14 cellular contexts compared by ENCODE assay signal in genomic region chr12:113007166-113007565, GRCh38.
DNase-seq lines count a peak whose midpoint lies in the region; ATAC-seq, FAIRE-seq and TF ChIP-seq lines count a peak whose summit lies in the region.
"Had no signal": no experiment of that assay in that cellular context is flagged by ENCODE, and none has a peak within 500 bp of the region (broad histone marks: within the 10 kb centered on the region; RNA-seq: fewer than 3 reads in every experiment).

No MANE protein-coding gene starts in this region.

- no peak for TF ChIP-seq CTCF in epithelial cell of esophagus (IDR thresholded peaks at IDR 0.05; ENCODE audit: insufficient read depth, low read depth, low read length, missing control alignments)
- TF ChIP-seq CTCF in retinal pigment epithelial cell (conservative IDR thresholded peaks at IDR 0.05; ENCODE audit: low read depth, low read length), result no peak

- peak; percentile 82 for FAIRE-seq in RCC 7860 (lab: Jason Lieb, UNC)

- DNase-seq in DMS53 (lab: John Stamatoyannopoulos, UW), result peak; percentile 24
- DNase-seq in DMS53 treated with DMSO at 0.1 percent for 48 hours (lab: John Stamatoyannopoulos, UW; ENCODE audit: unreplicated experiment), result no peak
- peak; percentile 61 for DNase-seq in RCC 7860 (ENCODE audit: low spot score)
- DNase-seq in epithelial cell of esophagus (ENCODE audit: low read depth), result peak; percentile 52
- DNase-seq in retinal pigment epithelial cell (ENCODE audit: low read depth), result peak; percentile 74
- DNase-seq in activated CD4-positive, alpha-beta T cell treated with anti-CD3 and anti-CD28 coated beads, Interleukin-2, amount 50 U/mL, for 4 hours, result no peak
- no peak for DNase-seq in NCI-H2196 (lab: John Stamatoyannopoulos, UW; ENCODE audit: unreplicated experiment)
- DNase-seq: activated naive CD8-positive, alpha-beta T cell treated with anti-CD3 and anti-CD28 coated beads, Interleukin-2, amount 10 ng/mL, durations not matched to agents 7 days and 5 days; left ventricle myocardium inferior; NCI-H1930; NCI-H774; SHP77 treated with DMSO at 0.1 percent for 48 hours; upper lobe of left lung had no signal

- H3K4me3 ChIP-seq in epithelial cell of esophagus (ENCODE audit: low read length), result no peak overlapping the region
- no peak overlapping the region for H3K4me3 ChIP-seq in retinal pigment epithelial cell (ENCODE audit: low read length)
- H3K4me3 ChIP-seq: left ventricle myocardium inferior, upper lobe of left lung had no signal

- ATAC-seq in HG03175 (IDR thresholded peaks at IDR 0.05; ENCODE audit: unreplicated experiment), result no peak

Comparison
In these comparisons a context has a peak if more than half of its experiments do, and no peak if none do; other contexts are left out.
1. DNase-seq: peak in DMS53 (single experiment), RCC 7860 (single experiment), epithelial cell of esophagus (single experiment) and retinal pigment epithelial cell (single experiment); none in DMS53 treated with DMSO at 0.1 percent for 48 hours (single experiment), activated CD4-positive, alpha-beta T cell treated with anti-CD3 and anti-CD28 coated beads, Interleukin-2, amount 50 U/mL, for 4 hours (0 of 2) and NCI-H2196 (single experiment).